Comparison of ENCODE assay signal across 8 cellular contexts in genomic region chrX:104112326-104112951, GRCh38. TPM values are rescaled to one million over a fixed set of nuclear protein-coding genes. Genes with fewer than 3 reads are reported as not detected.
DNase-seq lines count a peak whose midpoint lies in the region; ATAC-seq and TF ChIP-seq lines count a peak whose summit lies in the region.

Gene ZCCHC18 (plus strand): TSS chrX:104112523. CDS start chrX:104114112, 1,589 bp downstream.

- peak within 1 kb of the TSS; percentile 46 to 57 for H3K4me3 ChIP-seq in ascending aorta
- peak within 1 kb of the TSS; percentile 46 to 58 for H3K4me3 ChIP-seq in right atrium auricular region

- H3K9me3 Mint-ChIP-seq in IgD-negative memory B cell (no peaks in the 10 kb centered on the region), progenitor cell of endocrine pancreas (ENCODE audit: low read depth) (peaks cover 4% of the 10 kb centered on the region)

- DNase-seq in GM03348 (ENCODE audit: low spot score) (peak; percentile 81), SK-MEL-5 (ENCODE audit: low read depth, low spot score) (peak; percentile 13), ascending aorta (ENCODE audit: low spot score in 2 of 2) (peak in 1 of 2 donors; percentile 76), right atrium auricular region (ENCODE audit: low spot score) (no peak), progenitor cell of endocrine pancreas (ENCODE audit: low spot score, unreplicated experiment) (peak; percentile 54), mucosa of gallbladder (ENCODE audit: low spot score) (no peak)

- H3K4me3 Mint-ChIP-seq in IgD-negative memory B cell (peak within 1 kb of the TSS; percentile 86 to 97 (median 92)), progenitor cell of endocrine pancreas (ENCODE audit: low read depth) (peak within 1 kb of the TSS; percentile 89)

- H3K27ac ChIP-seq in ascending aorta (peak within 1 kb of the TSS; percentile 69 to 77), right atrium auricular region (peak within 1 kb of the TSS; percentile 57 to 58)

- in situ Hi-C loops in SK-MEL-5 (cut with HindIII; ENCODE audit: low pct_unique_long_range_greater_than_20kb, low sequenced_read_pairs), result no loop called here

- H3K36me3 Mint-ChIP-seq in IgD-negative memory B cell (no peaks in the 10 kb centered on the region), progenitor cell of endocrine pancreas (ENCODE audit: insufficient read depth) (no peaks in the 10 kb centered on the region)

- intact Hi-C loops in ascending aorta (cut with DNase I), result loop anchor here (2.0 kb wide), 3 partner anchors 14 to 194 kb away; partner anchors contain the start of gene FAM199X

- H3K27me3 ChIP-seq in ascending aorta (no peaks in the 10 kb centered on the region), right atrium auricular region (no peaks in the 10 kb centered on the region)

- H3K4me1 ChIP-seq in ascending aorta (no peaks in the 10 kb centered on the region), right atrium auricular region (no peaks in the 10 kb centered on the region)

- no peak for TF ChIP-seq CTCF in ascending aorta (IDR thresholded peaks at IDR 0.05)
- no peak for TF ChIP-seq CTCF in right atrium auricular region (IDR thresholded peaks at IDR 0.05)
- TF ChIP-seq CTCF in progenitor cell of endocrine pancreas (IDR thresholded peaks at IDR 0.05; ENCODE audit: unreplicated experiment), result no peak

- peaks cover 5% of the 10 kb centered on the region for H3K27me3 Mint-ChIP-seq in IgD-negative memory B cell
- no peaks in the 10 kb centered on the region for H3K27me3 Mint-ChIP-seq in progenitor cell of endocrine pancreas

- H3K4me1 Mint-ChIP-seq in IgD-negative memory B cell (peaks cover 6 to 19% (median 8%) of the 10 kb centered on the region in 3 donors), progenitor cell of endocrine pancreas (ENCODE audit: low read depth) (peaks cover 1% of the 10 kb centered on the region)

- peak within 1 kb of the TSS in 2 of 3 donors; percentile 65 to 90 for H3K27ac Mint-ChIP-seq in IgD-negative memory B cell
- H3K27ac Mint-ChIP-seq in progenitor cell of endocrine pancreas, result peak within 1 kb of the TSS; percentile 97

- no peaks in the 10 kb centered on the region for H3K36me3 ChIP-seq in ascending aorta
- H3K36me3 ChIP-seq in right atrium auricular region, result no peaks in the 10 kb centered on the region

- peak; percentile 70 for ATAC-seq in GM21717 (IDR thresholded peaks at IDR 0.05; ENCODE audit: unreplicated experiment)

- H3K9me3 ChIP-seq in ascending aorta (no peaks in the 10 kb centered on the region), right atrium auricular region (no peaks in the 10 kb centered on the region)

RNA-seq across cellular contexts. Expression of gene ZCCHC18, which starts in this region (rescaled TPM):
- 15.4 TPM for polyA plus RNA-seq in IgD-negative memory B cell
- total RNA-seq in SK-MEL-5 (2014; rRNA removed; shearing (Covaris generic)), result 0.21 and 0.32 TPM in 2 replicates
- polyA plus RNA-seq in SK-MEL-5 (2015; cell fraction: cytosol; rRNA removed), result 0.10 and 0.87 TPM in 2 replicates
- polyA plus RNA-seq in SK-MEL-5 (2015; cell fraction: nucleus; rRNA removed), result 1.1 and 2.9 TPM in 2 replicates
- 0.21 TPM for total RNA-seq in ascending aorta
- total RNA-seq in right atrium auricular region, result under 1 TPM in 1 of 2 donors, not detected in 1; 0.43 TPM
- total RNA-seq in progenitor cell of endocrine pancreas, result 5.1 and 5.9 TPM in 2 replicates
- total RNA-seq in mucosa of gallbladder, result 1.0 TPM

Comparison
In these comparisons a context has a peak if more than half of its experiments do, and no peak if none do; other contexts are left out.
1. DNase-seq: peak in GM03348 (single experiment), SK-MEL-5 (single experiment) and progenitor cell of endocrine pancreas (single experiment); none in right atrium auricular region (single experiment) and mucosa of gallbladder (single experiment).